1 cellular context compared by ENCODE assay signal in the genomic region with DNA sequence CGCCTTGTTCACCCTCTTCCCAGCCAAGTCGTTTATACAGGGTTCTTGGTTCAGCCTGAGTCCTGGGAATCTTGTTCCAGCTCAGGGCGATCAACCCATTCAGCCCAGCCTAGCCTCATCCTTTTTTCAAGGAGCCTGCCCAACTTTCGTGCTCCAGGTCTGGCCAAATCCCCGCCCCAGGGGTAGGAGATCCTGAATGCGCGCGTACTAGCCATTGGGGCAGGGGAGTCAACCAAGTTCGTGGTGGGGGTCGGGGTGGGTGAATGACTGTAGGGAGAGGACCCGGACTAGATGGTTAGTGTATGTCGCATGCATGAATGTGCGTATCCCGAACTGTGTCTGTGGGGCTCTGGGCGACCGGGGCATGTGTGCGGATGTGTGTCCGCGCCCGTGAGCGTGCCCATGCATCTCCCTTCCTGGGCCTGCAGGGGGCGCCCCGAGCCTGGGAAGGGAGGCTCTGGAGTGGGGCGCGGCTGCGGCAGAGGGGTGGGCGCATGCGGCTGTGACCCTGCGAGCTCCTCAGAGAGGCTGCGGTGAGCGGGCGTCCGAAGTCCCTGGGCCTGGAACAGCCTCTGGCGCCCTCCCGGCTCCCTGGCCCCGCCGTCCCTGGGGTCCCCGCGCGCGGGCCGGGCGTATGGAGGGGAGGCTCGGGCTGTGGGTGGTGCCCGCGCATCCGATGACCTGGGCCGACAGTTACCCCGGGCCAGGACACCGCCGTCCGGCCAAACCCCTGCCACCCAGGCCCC.
TF ChIP-seq lines count a peak whose summit lies in the region.

No MANE protein-coding gene starts in this region.

TF ChIP-seq in H1, 55 proteins besides CTCF, POLR2A, EP300 and RAD21:
- TF ChIP-seq, protein P1, sequence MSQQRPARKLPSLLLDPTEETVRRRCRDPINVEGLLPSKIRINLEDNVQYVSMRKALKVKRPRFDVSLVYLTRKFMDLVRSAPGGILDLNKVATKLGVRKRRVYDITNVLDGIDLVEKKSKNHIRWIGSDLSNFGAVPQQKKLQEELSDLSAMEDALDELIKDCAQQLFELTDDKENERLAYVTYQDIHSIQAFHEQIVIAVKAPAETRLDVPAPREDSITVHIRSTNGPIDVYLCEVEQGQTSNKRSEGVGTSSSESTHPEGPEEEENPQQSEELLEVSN (IDR thresholded peaks at IDR 0.05): peak; percentile 45
- no peak for TF ChIP-seq JUND (IDR thresholded peaks at IDR 0.05; ENCODE audit: low read length)
- no peak for TF ChIP-seq POLR2AphosphoS5 (IDR thresholded peaks at IDR 0.05; ENCODE audit: low read depth, low read length)
- no peak for TF ChIP-seq BRCA1 (IDR thresholded peaks at IDR 0.05; ENCODE audit: low read depth, low read length)
- TF ChIP-seq KDM4A (IDR thresholded peaks at IDR 0.05; ENCODE audit: low read depth, low read length, severe bottlenecking): peak; percentile 85
- TF ChIP-seq ATF3 (IDR thresholded peaks at IDR 0.05; ENCODE audit: insufficient read depth, low read depth, low read length): 0 out of 2 replicates have a peak, but pooled peaks have one; percentile 2
- TF ChIP-seq TBP (IDR thresholded peaks at IDR 0.05; ENCODE audit: low read depth, low read length): no peak
- TF ChIP-seq MAX (IDR thresholded peaks at IDR 0.05): peak; percentile 59
- TF ChIP-seq YY1 (IDR thresholded peaks at IDR 0.05; ENCODE audit: low read depth, low read length): 0 out of 2 replicates have a peak, but pooled peaks have one; percentile 33
- peak; percentile 42; the same call in 1 of the 2 replicates for TF ChIP-seq CREB1 (IDR thresholded peaks at IDR 0.05)
- TF ChIP-seq SP4 (IDR thresholded peaks at IDR 0.05; ENCODE audit: low read length): 0 out of 2 replicates have a peak, but pooled peaks have one; percentile 10
- 0 out of 2 replicates have a peak, but pooled peaks have one; percentile 51 for TF ChIP-seq RBBP5 (IDR thresholded peaks at IDR 0.05; ENCODE audit: borderline replicate concordance, low read depth, low read length)
- TF ChIP-seq TAF1 (IDR thresholded peaks at IDR 0.05; ENCODE audit: low read depth, low read length): 0 out of 2 replicates have a peak, but pooled peaks have one; percentile 18
- 0 out of 2 replicates have a peak, but pooled peaks have one; percentile 24 for TF ChIP-seq SUZ12 (IDR thresholded peaks at IDR 0.05; ENCODE audit: low read length)
- peak; percentile 70 for TF ChIP-seq BACH1 (IDR thresholded peaks at IDR 0.05; ENCODE audit: low read length)
- no peak for TF ChIP-seq JUN (IDR thresholded peaks at IDR 0.05; ENCODE audit: low read depth, low read length)
- TF ChIP-seq CTBP2 (IDR thresholded peaks at IDR 0.05; ENCODE audit: borderline replicate concordance, insufficient read depth, insufficient read length, low read length): peak; percentile 26
